ENCODE assay signal across 26 cellular contexts in genomic region chr5:96133337-96134094, GRCh38.
DNase-seq lines count a peak whose midpoint lies in the region; ATAC-seq and TF ChIP-seq lines count a peak whose summit lies in the region.
"Had no signal": no experiment of that assay in that cellular context is flagged by ENCODE, and none has a peak within 500 bp of the region (broad histone marks: within the 10 kb centered on the region; RNA-seq: fewer than 3 reads in every experiment).

No MANE protein-coding gene starts in this region.

- ATAC-seq in PC-3, result peak; percentile 33; the same call in 1 of the 2 replicates
- ATAC-seq in omental fat pad (ENCODE audit: low FRiP score), result no peak
- ATAC-seq in Right ventricle myocardium inferior, result no peak
- ATAC-seq: activated CD4-positive, CD25-positive, alpha-beta regulatory T cell treated with anti-CD3 and anti-CD28 coated beads, Interleukin-2, amount 50 U/mL, for 24 hours; K562; lower lobe of right lung; mucosa of descending colon had no signal

- no peak for TF ChIP-seq POLR2A in transverse colon (IDR thresholded peaks at IDR 0.05)

- H3K79me1 ChIP-seq in mesendoderm (ENCODE audit: low read length), result no peaks in the 10 kb centered on the region

- H3K27ac ChIP-seq in GM23248 (peak overlapping the region; percentile 39), PC-3 (ENCODE audit: low read length) (no peak overlapping the region), mesendoderm (ENCODE audit: low read depth, low read length) (no peak overlapping the region), transverse colon (no peak overlapping the region)
- H3K27ac ChIP-seq: breast epithelium, lower lobe of right lung, parathyroid adenoma, PC-9, right atrium auricular region had no signal

- H3K9me3 ChIP-seq in GM23248 (ENCODE audit: low read depth) (no peaks in the 10 kb centered on the region), PC-3 (ENCODE audit: low read length) (no peaks in the 10 kb centered on the region), transverse colon (no peaks in the 10 kb centered on the region)
- H3K9me3 ChIP-seq: breast epithelium, lower lobe of right lung, mucosa of descending colon, right atrium auricular region, spleen had no signal

- H2AFZ ChIP-seq in GM23248, result peak overlapping the region; percentile 58
- H2AFZ ChIP-seq in PC-3 (ENCODE audit: low read length), result no peak overlapping the region
- H2AFZ ChIP-seq: parathyroid adenoma, PC-9 had no signal

- H3K9me2 ChIP-seq in GM23248 (ENCODE audit: insufficient read depth) (no peaks in the 10 kb centered on the region; the same call in 1 of the 2 replicates), PC-3 (replicated peaks; ENCODE audit: low read length) (no peaks in the 10 kb centered on the region)

- H3K4me2 ChIP-seq in GM23248 (ENCODE audit: unreplicated experiment), result peak overlapping the region; percentile 37
- no peak overlapping the region for H3K4me2 ChIP-seq in PC-3 (ENCODE audit: low read length)
- H3K4me2 ChIP-seq in mesendoderm (ENCODE audit: low read length), result no peak overlapping the region
- H3K4me2 ChIP-seq: PC-9 had no signal

- no TSS peak for BruUV-seq in PC-3 (replicated peaks; lab: Mats Ljungman, UMichigan)

- DNase-seq in AG10803 (ENCODE audit: low read depth) (peak; percentile 75), GM23248 (no peak), PC-3 (peak; percentile 18), mesendoderm (no peak), omental fat pad (ENCODE audit: low spot score) (no peak), transverse colon (no peak), Right ventricle myocardium inferior (ENCODE audit: missing footprints) (no peak), iPS-NIHi7 (ENCODE audit: extremely low spot score) (no peak)
- DNase-seq: activated CD4-positive, alpha-beta T cell treated with anti-CD3 and anti-CD28 coated beads, Interleukin-2, amount 50 U/mL, for 48 hours; activated naive CD4-positive, alpha-beta T cell treated with Interleukin-2 at 50 U/mL for 16 hours; amygdala; C1 segment of cervical spinal cord; Calu3; effector CD4-positive, alpha-beta T cell; head of caudate nucleus; lower lobe of right lung; mucosa of descending colon; NCI-H1694; PC-9; SHP77 treated with DMSO at 0.1 percent for 48 hours; spleen had no signal

- no peaks in the 10 kb centered on the region for H4K20me1 ChIP-seq in GM23248 (ENCODE audit: insufficient read depth)
- H4K20me1 ChIP-seq in PC-3 (ENCODE audit: low read length), result no peaks in the 10 kb centered on the region

- H2BK15ac ChIP-seq in mesendoderm (replicated peaks; ENCODE audit: low read depth), result no peak overlapping the region

- no peak overlapping the region for H3K4ac ChIP-seq in mesendoderm (ENCODE audit: low read depth, low read length)

- H3K36me3 ChIP-seq in GM23248 (ENCODE audit: low read depth), result no peaks in the 10 kb centered on the region
- no peaks in the 10 kb centered on the region for H3K36me3 ChIP-seq in PC-3 (ENCODE audit: low read depth, low read length)
- no peaks in the 10 kb centered on the region for H3K36me3 ChIP-seq in mesendoderm (ENCODE audit: control insufficient read depth, insufficient read depth, low read length)
- no peaks in the 10 kb centered on the region for H3K36me3 ChIP-seq in transverse colon
- H3K36me3 ChIP-seq: breast epithelium, lower lobe of right lung, right atrium auricular region, spleen had no signal

- POLR2A ChIA-PET in PC-3 (lab: Charles Lee; ENCODE audit: unreplicated experiment), result no interaction called here

- H3K56ac ChIP-seq in mesendoderm (ENCODE audit: low read length), result no peak overlapping the region

- H3K4me1 ChIP-seq in GM23248 (ENCODE audit: insufficient read depth) (peaks cover 33% of the 10 kb centered on the region), PC-3 (ENCODE audit: insufficient read depth, low read length) (peaks cover 5% of the 10 kb centered on the region), mesendoderm (ENCODE audit: control insufficient read depth, low read depth, low read length) (no peaks in the 10 kb centered on the region), transverse colon (no peaks in the 10 kb centered on the region)
- H3K4me1 ChIP-seq: breast epithelium, lower lobe of right lung, parathyroid adenoma, right atrium auricular region, spleen had no signal

- no peak for TF ChIP-seq CTCF in AG10803 (conservative IDR thresholded peaks at IDR 0.05; ENCODE audit: low read length)
- no peak for TF ChIP-seq CTCF in PC-3 (conservative IDR thresholded peaks at IDR 0.05; ENCODE audit: low read depth, low read length)
- no peak for TF ChIP-seq CTCF in omental fat pad (IDR thresholded peaks at IDR 0.05)
- TF ChIP-seq CTCF in transverse colon (IDR thresholded peaks at IDR 0.05), result no peak

- H3F3A ChIP-seq in GM23248 (ENCODE audit: insufficient read depth) (0 out of 2 replicates have a peak, but pooled peaks cover 4% of the 10 kb centered on the region), PC-3 (ENCODE audit: low read length, unreplicated experiment) (no peaks in the 10 kb centered on the region)

- no peak overlapping the region for H2BK120ac ChIP-seq in mesendoderm (ENCODE audit: low read depth, low read length)

- no peak overlapping the region for H4K8ac ChIP-seq in mesendoderm (ENCODE audit: low read depth, low read length)

- TF ChIP-seq EP300 in transverse colon (IDR thresholded peaks at IDR 0.05; ENCODE audit: low read depth), result no peak

- 0 out of 2 replicates have a peak, but pooled peaks cover under 1% of the 10 kb centered on the region for H3K79me2 ChIP-seq in GM23248 (ENCODE audit: insufficient read depth)
- no peaks in the 10 kb centered on the region for H3K79me2 ChIP-seq in PC-3 (ENCODE audit: low read length)
- no peaks in the 10 kb centered on the region for H3K79me2 ChIP-seq in mesendoderm (ENCODE audit: control insufficient read depth, insufficient read depth, low read length)
- H3K79me2 ChIP-seq: parathyroid adenoma had no signal

- in situ Hi-C loops in GM23248 (cut with MboI), result no loop called here
- in situ Hi-C loops in transverse colon (cut with MboI; ENCODE audit: low pct_ligation_motif_present in 1 of 4, low pct_unique_long_range_greater_than_20kb in 1 of 4, low sequenced_read_pairs in 3 of 4), result no loop called here

- H2BK5ac ChIP-seq in mesendoderm (ENCODE audit: low read length), result no peak overlapping the region

- 82% methylated on average over 6 of the region's 6 CpGs for WGBS in GM23248 (ENCODE audit: low coverage in 1 of 2, low lambda C conversion rate in 2 of 2, missing lambda C conversion rate in 2 of 2), 2 experiments
- WGBS in mesendoderm (ENCODE audit: extremely low coverage, insufficient coverage, low lambda C conversion rate), result no CpG with 5 or more reads among the region's 6 CpGs
- WGBS in transverse colon (ENCODE audit: low coverage in 1 of 2), 2 donors, result 69 to 75% methylated on average over 2 to 6 of the region's 6 CpGs

- H3K4me3 ChIP-seq in AG10803 (ENCODE audit: low read length) (no peak overlapping the region), GM23248 (no peak overlapping the region), PC-3 (ENCODE audit: low read length) (no peak overlapping the region), mesendoderm (ENCODE audit: low read length) (no peak overlapping the region), transverse colon (no peak overlapping the region)
- H3K4me3 ChIP-seq: breast epithelium, K562, lower lobe of right lung, mucosa of descending colon, PC-9, right atrium auricular region, spleen had no signal

- H3K27me3 ChIP-seq in GM23248 (replicated peaks; ENCODE audit: insufficient read depth) (no peaks in the 10 kb centered on the region), PC-3 (ENCODE audit: low read length) (no peaks in the 10 kb centered on the region), mesendoderm (ENCODE audit: insufficient read depth, low read length, poor library complexity) (no peaks in the 10 kb centered on the region), transverse colon (no peaks in the 10 kb centered on the region)
- H3K27me3 ChIP-seq: breast epithelium, right atrium auricular region, spleen had no signal

- no peak overlapping the region for H2AK5ac ChIP-seq in mesendoderm (ENCODE audit: low read length)

- CTCF ChIA-PET in PC-3 (lab: Charles Lee), result no interaction called here

- intact Hi-C loops in PC-3 (cut with micrococcal nuclease) (no loop called here), transverse colon (cut with DNase I; ENCODE audit: low total_unique reads) (no loop called here), Right ventricle myocardium inferior (cut with DNase I) (no loop called here)

- no peak overlapping the region for H3K23ac ChIP-seq in mesendoderm (ENCODE audit: low read length)

- no peak overlapping the region for H4K5ac ChIP-seq in mesendoderm (ENCODE audit: low read length)

- 0 out of 2 replicates have a peak overlapping the region, but pooled peaks have one; percentile 5 for H3K9ac ChIP-seq in GM23248
- no peak overlapping the region for H3K9ac ChIP-seq in PC-3 (ENCODE audit: low read length)
- H3K9ac ChIP-seq in mesendoderm (ENCODE audit: low read length), result no peak overlapping the region
- H3K9ac ChIP-seq: parathyroid adenoma had no signal

- peak overlapping the region; percentile 68 for H3K18ac ChIP-seq in mesendoderm (ENCODE audit: low read length)

Comparison
In these comparisons a context has a peak if more than half of its experiments do, and no peak if none do; other contexts are left out.
1. DNase-seq: peak in AG10803 (single experiment) and PC-3 (single experiment); none in GM23248 (single experiment), mesendoderm (single experiment), omental fat pad (single experiment), transverse colon (single experiment), Right ventricle myocardium inferior (single experiment) and iPS-NIHi7 (single experiment).